Comparison of ENCODE assay signal across 8 cellular contexts in the genomic region with DNA sequence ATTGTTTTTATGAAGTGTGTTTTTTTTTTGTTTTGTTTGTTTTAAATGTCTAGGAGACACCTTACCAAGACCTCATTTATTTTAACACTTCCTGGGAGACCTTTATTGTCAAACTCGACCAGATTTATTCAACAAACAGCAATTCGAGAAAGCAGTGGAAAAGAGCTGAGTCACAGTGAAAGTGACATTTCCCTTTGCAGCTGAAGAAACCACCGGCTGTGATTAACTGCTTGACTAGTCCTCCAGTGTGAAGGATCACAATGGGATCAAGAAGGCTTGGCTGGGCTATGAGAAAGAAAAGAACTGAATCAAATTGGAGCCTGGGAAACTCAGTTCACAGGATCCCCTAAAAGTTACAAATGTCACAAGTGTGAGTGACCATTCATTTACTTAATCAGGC. TPM values are rescaled to one million over a fixed set of nuclear protein-coding genes. Genes with fewer than 3 reads are reported as not detected.
DNase-seq lines count a peak whose midpoint lies in the region; ATAC-seq and TF ChIP-seq lines count a peak whose summit lies in the region.

No MANE protein-coding gene starts in this region.

- POLR2A ChIA-PET in CD4-positive, alpha-beta T cell (lab: Charles Lee) = no interaction called here

- H3K27ac Mint-ChIP-seq in CD4-positive, alpha-beta T cell = no peak overlapping the region

- no peak overlapping the region for H3K4me3 Mint-ChIP-seq in CD4-positive, alpha-beta T cell

- H3K27ac ChIP-seq in ascending aorta = peak overlapping the region; percentile 8 to 16
- H3K27ac ChIP-seq in CD4-positive, alpha-beta T cell (ENCODE audit: low read depth, low read length) = no peak overlapping the region

- H3K36me3 Mint-ChIP-seq in CD4-positive, alpha-beta T cell (ENCODE audit: low read depth) = no peaks in the 10 kb centered on the region

- peak; percentile 64 for DNase-seq in AG10803 (ENCODE audit: low read depth)
- no peak for DNase-seq in ascending aorta (ENCODE audit: low spot score in 2 of 2)
- peak; percentile 31 for DNase-seq in non-pigmented ciliary epithelial cell (ENCODE audit: low read depth)
- DNase-seq in hippocampal formation (lab: John Stamatoyannopoulos, UW) = no peak
- no peak for DNase-seq in NK-92 (lab: John Stamatoyannopoulos, UW; ENCODE audit: unreplicated experiment)
- DNase-seq in CD4-positive, alpha-beta T cell = no peak

- peaks cover 7% of the 10 kb centered on the region for H3K27me3 Mint-ChIP-seq in CD4-positive, alpha-beta T cell

- H3K9me3 ChIP-seq in ascending aorta = peaks cover 0 to 11% of the 10 kb centered on the region in 2 donors
- peaks cover 5% of the 10 kb centered on the region for H3K9me3 ChIP-seq in CD4-positive, alpha-beta T cell (ENCODE audit: control insufficient read depth, low read length)

- CTCF ChIA-PET in CD4-positive, alpha-beta T cell (lab: Charles Lee) = no interaction called here

- TF ChIP-seq CTCF in AG10803 (conservative IDR thresholded peaks at IDR 0.05; ENCODE audit: low read length) = no peak
- TF ChIP-seq CTCF in ascending aorta (IDR thresholded peaks at IDR 0.05) = no peak
- TF ChIP-seq CTCF in CD4-positive, alpha-beta T cell (IDR thresholded peaks at IDR 0.05) = no peak

- H3K4me1 ChIP-seq in ascending aorta = no peaks in the 10 kb centered on the region

- ATAC-seq in GM19438 (IDR thresholded peaks at IDR 0.05; ENCODE audit: low read depth, unreplicated experiment) (peak; percentile 94), HG03354 (IDR thresholded peaks at IDR 0.05; ENCODE audit: poor library complexity, severe bottlenecking, unreplicated experiment) (peak; percentile 97)
- no peak for ATAC-seq in CD4-positive, alpha-beta T cell (ENCODE audit: poor library complexity)

- no peaks in the 10 kb centered on the region for H3K27me3 ChIP-seq in ascending aorta
- no peaks in the 10 kb centered on the region for H3K27me3 ChIP-seq in CD4-positive, alpha-beta T cell (ENCODE audit: control insufficient read depth, insufficient read depth, low read length)

- H3K9me3 Mint-ChIP-seq in CD4-positive, alpha-beta T cell = peaks cover 9% of the 10 kb centered on the region

- intact Hi-C loops in ascending aorta (cut with DNase I) = no loop called here
- intact Hi-C loops in CD4-positive, alpha-beta T cell (cut with DNase I, micrococcal nuclease) = no loop called here

- H3K4me1 Mint-ChIP-seq in CD4-positive, alpha-beta T cell (ENCODE audit: low read depth) = no peaks in the 10 kb centered on the region

- H3K36me3 ChIP-seq in ascending aorta = no peaks in the 10 kb centered on the region

- H3K4me3 ChIP-seq in AG10803 (ENCODE audit: low read length) = no peak overlapping the region
- no peak overlapping the region for H3K4me3 ChIP-seq in ascending aorta

RNA-seq across cellular contexts. Expression of a gene that starts 11.9 kb away (rescaled TPM):
- not detected for total RNA-seq in ascending aorta
- not detected for total RNA-seq in CD4-positive, alpha-beta T cell

Comparison
In these comparisons a context has a peak if more than half of its experiments do, and no peak if none do; other contexts are left out.
1. DNase-seq: peak in AG10803 (single experiment) and non-pigmented ciliary epithelial cell (single experiment); none in ascending aorta (0 of 2), hippocampal formation (0 of 2), NK-92 (single experiment) and CD4-positive, alpha-beta T cell (0 of 10).